In genomic region chr12:122946690-122947271, GRCh38 we compare ENCODE assay signal across 1 cellular context.
A peak's percentile ranks its signal among the peaks of the same experiment; 100 is the strongest.
TF ChIP-seq lines count a peak whose summit lies in the region.

No MANE protein-coding gene starts in this region.

TF ChIP-seq in K562, 482 proteins besides CTCF, POLR2A, EP300 and RAD21 (continues in another document):
- TF ChIP-seq RBFOX2 (IDR thresholded peaks at IDR 0.05; ENCODE audit: low read depth, low read length), result 0 out of 2 replicates have a peak, but pooled peaks have one; percentile 18
- no peak for TF ChIP-seq ZNF592 (IDR thresholded peaks at IDR 0.05)
- no peak for TF ChIP-seq JUNB (CRISPR knock-in tag; conservative IDR thresholded peaks at IDR 0.05)
- no peak for TF ChIP-seq THAP12 (CRISPR knock-in tag; IDR thresholded peaks at IDR 0.05)
- TF ChIP-seq HOMEZ (CRISPR knock-in tag; IDR thresholded peaks at IDR 0.05), result no peak
- peak; percentile 5; the same call in 1 of the 2 replicates for TF ChIP-seq TCF3 (CRISPR knock-in tag; IDR thresholded peaks at IDR 0.05)
- TF ChIP-seq TOE1 (IDR thresholded peaks at IDR 0.05; ENCODE audit: borderline replicate concordance), result peak; percentile 80; the same call in 1 of the 2 replicates
- no peak for TF ChIP-seq TOE1 (CRISPR knock-in tag; IDR thresholded peaks at IDR 0.05; ENCODE audit: borderline replicate concordance, low read depth)
- TF ChIP-seq SP2 (IDR thresholded peaks at IDR 0.05; ENCODE audit: extremely low read depth, low read depth, low read length, poor library complexity, severe bottlenecking), result no peak
- no peak for TF ChIP-seq ILK (tag; IDR thresholded peaks at IDR 0.05; ENCODE audit: borderline replicate concordance, low read depth)
- TF ChIP-seq HNRNPL (IDR thresholded peaks at IDR 0.05; ENCODE audit: low read depth, low read length), result no peak
- no peak for TF ChIP-seq CLOCK (CRISPR knock-in tag; IDR thresholded peaks at IDR 0.05; ENCODE audit: borderline replicate concordance)
- no peak for TF ChIP-seq ZKSCAN8 (CRISPR knock-in tag; IDR thresholded peaks at IDR 0.05)
- TF ChIP-seq VEZF1 (CRISPR knock-in tag; IDR thresholded peaks at IDR 0.05), result peak; percentile 49
- TF ChIP-seq BHLHE40 (IDR thresholded peaks at IDR 0.05; ENCODE audit: low read length), result peak; percentile 86
- no peak for TF ChIP-seq KAT8 (IDR thresholded peaks at IDR 0.05; ENCODE audit: low read depth)
- TF ChIP-seq MCM2 (IDR thresholded peaks at IDR 0.05; ENCODE audit: low read depth), result no peak
- no peak for TF ChIP-seq CEBPZ (IDR thresholded peaks at IDR 0.05; ENCODE audit: borderline replicate concordance, low read depth, low read length)
- TF ChIP-seq SOX6 (IDR thresholded peaks at IDR 0.05), result 0 out of 2 replicates have a peak, but pooled peaks have one; percentile 15
- TF ChIP-seq PHF20 (IDR thresholded peaks at IDR 0.05; ENCODE audit: partially characterized antibody), result peak; percentile 38
- TF ChIP-seq ZKSCAN1 (IDR thresholded peaks at IDR 0.05; ENCODE audit: low read depth, low read length), result no peak
- no peak for TF ChIP-seq ZNF124 (CRISPR knock-in tag; IDR thresholded peaks at IDR 0.05)
- no peak for TF ChIP-seq RUNX1 (IDR thresholded peaks at IDR 0.05; ENCODE audit: low read depth)
- no peak for TF ChIP-seq GTF2A2 (tag; IDR thresholded peaks at IDR 0.05)
- peak; percentile 30; the same call in 1 of the 2 replicates for TF ChIP-seq BACH1 (tag; IDR thresholded peaks at IDR 0.05)
- peak; percentile 82 for TF ChIP-seq SETDB1 (IDR thresholded peaks at IDR 0.05; ENCODE audit: low read length)
- TF ChIP-seq ZNF253 (CRISPR knock-in tag; conservative IDR thresholded peaks at IDR 0.05), result no peak
- no peak for TF ChIP-seq HMG20B (CRISPR knock-in tag; IDR thresholded peaks at IDR 0.05)
- TF ChIP-seq NFATC3 (IDR thresholded peaks at IDR 0.05), result no peak
- TF ChIP-seq ZNF584 (CRISPR knock-in tag; IDR thresholded peaks at IDR 0.05; ENCODE audit: low read depth), result 0 out of 2 replicates have a peak, but pooled peaks have one; percentile 40
- TF ChIP-seq ZZZ3 (IDR thresholded peaks at IDR 0.05), result no peak
- TF ChIP-seq JUN (IDR thresholded peaks at IDR 0.05; ENCODE audit: borderline replicate concordance, low read depth, low read length), result peak; percentile 88
- TF ChIP-seq JUN (CRISPR knock-in tag; IDR thresholded peaks at IDR 0.05; ENCODE audit: borderline replicate concordance), result no peak
- no peak for TF ChIP-seq SUPT5H (IDR thresholded peaks at IDR 0.05)
- no peak for TF ChIP-seq MYBL2 (IDR thresholded peaks at IDR 0.05; ENCODE audit: low read depth)
- TF ChIP-seq MYBL2 (CRISPR knock-in tag; IDR thresholded peaks at IDR 0.05; ENCODE audit: borderline replicate concordance), result no peak
- no peak for TF ChIP-seq SMAD1 (IDR thresholded peaks at IDR 0.05; ENCODE audit: low read depth, low read length, partially characterized antibody)
- TF ChIP-seq NR2C2 (CRISPR knock-in tag; IDR thresholded peaks at IDR 0.05), result no peak
- no peak for TF ChIP-seq NR2C2 (tag; IDR thresholded peaks at IDR 0.05)
- no peak for TF ChIP-seq ETV6 (IDR thresholded peaks at IDR 0.05; ENCODE audit: borderline replicate concordance in 1 of 2, low read depth in 2 of 2, low read length in 1 of 2)
- no peak for TF ChIP-seq ETV6 (CRISPR knock-in tag; IDR thresholded peaks at IDR 0.05; ENCODE audit: borderline replicate concordance)
- no peak for TF ChIP-seq ZNF12 (CRISPR knock-in tag; IDR thresholded peaks at IDR 0.05)
- TF ChIP-seq ZNF384 (IDR thresholded peaks at IDR 0.05; ENCODE audit: low read depth, low read length), result no peak
- no peak for TF ChIP-seq PHB (CRISPR knock-in tag; IDR thresholded peaks at IDR 0.05)
- no peak for TF ChIP-seq SFPQ (IDR thresholded peaks at IDR 0.05; ENCODE audit: low read depth, low read length)
- no peak for TF ChIP-seq ELK3 (CRISPR knock-in tag; IDR thresholded peaks at IDR 0.05)
- 0 out of 2 replicates have a peak, but pooled peaks have one; percentile 32 for TF ChIP-seq ZBTB17 (CRISPR knock-in tag; IDR thresholded peaks at IDR 0.05)
- no peak for TF ChIP-seq WHSC1 (IDR thresholded peaks at IDR 0.05; ENCODE audit: low read length)
- TF ChIP-seq L3MBTL2 (IDR thresholded peaks at IDR 0.05), result peak; percentile 42; the same call in 1 of the 2 replicates
- no peak for TF ChIP-seq PRPF4 (IDR thresholded peaks at IDR 0.05; ENCODE audit: insufficient read depth, low read depth, low read length, poor library complexity, severe bottlenecking)
- TF ChIP-seq FOXA3 (CRISPR knock-in tag; conservative IDR thresholded peaks at IDR 0.05 in 1 of 2, IDR thresholded peaks at IDR 0.05 in 1 of 2), result no peak
- TF ChIP-seq ZNF175 (CRISPR knock-in tag; IDR thresholded peaks at IDR 0.05; ENCODE audit: low read depth), result no peak
